Comparison of ENCODE assay signal across 20 cellular contexts in the genomic region with DNA sequence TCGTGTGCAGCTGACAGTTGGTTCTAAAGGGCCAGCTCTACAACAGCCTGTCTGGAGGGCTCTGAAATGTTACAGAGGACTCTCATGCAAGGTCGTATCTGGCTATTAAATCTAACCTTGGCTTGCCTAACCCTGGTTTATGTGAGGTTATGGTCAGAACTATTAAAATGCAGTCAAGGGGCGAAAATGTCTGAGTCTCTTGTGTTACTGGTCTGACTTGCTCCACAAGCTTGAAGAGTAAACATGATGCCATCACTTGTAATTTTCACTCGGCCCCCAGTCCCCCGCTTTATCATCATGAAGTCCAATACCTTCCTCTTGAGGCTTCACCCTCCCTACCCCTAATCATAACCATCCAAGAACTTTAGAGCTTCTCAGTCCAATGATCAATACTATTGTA. TPM values are rescaled to one million over a fixed set of nuclear protein-coding genes. Genes with fewer than 3 reads are reported as not detected.
DNase-seq lines count a peak whose midpoint lies in the region; ATAC-seq and TF ChIP-seq lines count a peak whose summit lies in the region.
"Had no signal": no experiment of that assay in that cellular context is flagged by ENCODE, and none has a peak within 500 bp of the region (broad histone marks: within the 10 kb centered on the region; RNA-seq: fewer than 3 reads in every experiment).

No MANE protein-coding gene starts in this region.

- H3K4me3 ChIP-seq in LNCaP clone FGC (ENCODE audit: low read depth, low read length) = no peak overlapping the region
- H3K4me3 ChIP-seq: BLaER1 treated with 17β-estradiol and CSF1 and Interleukin-3, amounts not matched to agents 10 nM and 100 nM; GM23248 had no signal

- H3K4me1 Mint-ChIP-seq in progenitor cell of endocrine pancreas (ENCODE audit: low read depth) = peaks cover 18% of the 10 kb centered on the region
- H3K4me1 Mint-ChIP-seq: CD14-positive monocyte; CD8-positive, alpha-beta memory T cell had no signal

- H3K27me3 Mint-ChIP-seq in progenitor cell of endocrine pancreas = no peaks in the 10 kb centered on the region

- no peak overlapping the region for H3K4me3 Mint-ChIP-seq in progenitor cell of endocrine pancreas (ENCODE audit: low read depth)
- H3K4me3 Mint-ChIP-seq: CD14-positive monocyte; CD4-positive, alpha-beta T cell; CD8-positive, alpha-beta memory T cell had no signal

- TF ChIP-seq CTCF in LNCaP clone FGC (IDR thresholded peaks at IDR 0.05; ENCODE audit: control insufficient read depth, extremely low read depth, insufficient read depth) (no peak), VCaP (conservative IDR thresholded peaks at IDR 0.05) (no peak), progenitor cell of endocrine pancreas (IDR thresholded peaks at IDR 0.05; ENCODE audit: unreplicated experiment) (no peak)

- peak overlapping the region; percentile 12 for H3K27ac Mint-ChIP-seq in progenitor cell of endocrine pancreas
- H3K27ac Mint-ChIP-seq: CD14-positive monocyte; CD4-positive, alpha-beta T cell; CD8-positive, alpha-beta memory T cell had no signal

- intact Hi-C loops in Right ventricle myocardium superior (cut with DNase I) = no loop called here

- DNase-seq in DMS53 (lab: John Stamatoyannopoulos, UW) = peak; percentile 5
- no peak for DNase-seq in DMS53 treated with DMSO at 0.1 percent for 48 hours (lab: John Stamatoyannopoulos, UW; ENCODE audit: unreplicated experiment)
- peak; percentile 61 for DNase-seq in LNCaP clone FGC (ENCODE audit: low read depth)
- DNase-seq in progenitor cell of endocrine pancreas (ENCODE audit: low spot score, unreplicated experiment) = no peak
- DNase-seq in Right ventricle myocardium superior = no peak
- DNase-seq in putamen (ENCODE audit: low spot score) = no peak
- DNase-seq: AML-193; BE2C; CD4-positive, alpha-beta T cell; CD8-positive, alpha-beta memory T cell; DMS 273 treated with DMSO at 0.1 percent for 48 hours; DND-41; GM23248; H7; HCEC 1CT had no signal

- H3K9me3 Mint-ChIP-seq in progenitor cell of endocrine pancreas (ENCODE audit: low read depth) = no peaks in the 10 kb centered on the region
- H3K9me3 Mint-ChIP-seq: CD4-positive, alpha-beta T cell had no signal

- H3K27ac ChIP-seq in VCaP = peak overlapping the region; percentile 59
- H3K27ac ChIP-seq: BLaER1 treated with 17β-estradiol and CSF1 and Interleukin-3, amounts not matched to agents 10 nM and 100 nM; GM23248 had no signal

- ATAC-seq in Right ventricle myocardium superior (ENCODE audit: poor library complexity) = no peak
- no peak for ATAC-seq in GM21390 (IDR thresholded peaks at IDR 0.05; ENCODE audit: unreplicated experiment)

- H3K36me3 Mint-ChIP-seq in progenitor cell of endocrine pancreas (ENCODE audit: insufficient read depth) = no peaks in the 10 kb centered on the region
- H3K36me3 Mint-ChIP-seq: CD14-positive monocyte had no signal

RNA-seq across cellular contexts. Expression of gene ENTPD3, which starts 9.4 kb away (rescaled TPM):
- 1.3 and 1.4 TPM in 2 replicates for total RNA-seq in progenitor cell of endocrine pancreas
- total RNA-seq in Right ventricle myocardium superior = 0.30 TPM
- total RNA-seq: A172; CD4-positive, alpha-beta T cell; CD8-positive, alpha-beta memory T cell; GM23248; H7 had no signal

Comparison
In these comparisons a context has a peak if more than half of its experiments do, and no peak if none do; other contexts are left out.
1. DNase-seq: peak in DMS53 (single experiment) and LNCaP clone FGC (single experiment); none in DMS53 treated with DMSO at 0.1 percent for 48 hours (single experiment), progenitor cell of endocrine pancreas (single experiment), Right ventricle myocardium superior (single experiment) and putamen (single experiment).